8 cellular contexts compared by ENCODE assay signal in the genomic region with DNA sequence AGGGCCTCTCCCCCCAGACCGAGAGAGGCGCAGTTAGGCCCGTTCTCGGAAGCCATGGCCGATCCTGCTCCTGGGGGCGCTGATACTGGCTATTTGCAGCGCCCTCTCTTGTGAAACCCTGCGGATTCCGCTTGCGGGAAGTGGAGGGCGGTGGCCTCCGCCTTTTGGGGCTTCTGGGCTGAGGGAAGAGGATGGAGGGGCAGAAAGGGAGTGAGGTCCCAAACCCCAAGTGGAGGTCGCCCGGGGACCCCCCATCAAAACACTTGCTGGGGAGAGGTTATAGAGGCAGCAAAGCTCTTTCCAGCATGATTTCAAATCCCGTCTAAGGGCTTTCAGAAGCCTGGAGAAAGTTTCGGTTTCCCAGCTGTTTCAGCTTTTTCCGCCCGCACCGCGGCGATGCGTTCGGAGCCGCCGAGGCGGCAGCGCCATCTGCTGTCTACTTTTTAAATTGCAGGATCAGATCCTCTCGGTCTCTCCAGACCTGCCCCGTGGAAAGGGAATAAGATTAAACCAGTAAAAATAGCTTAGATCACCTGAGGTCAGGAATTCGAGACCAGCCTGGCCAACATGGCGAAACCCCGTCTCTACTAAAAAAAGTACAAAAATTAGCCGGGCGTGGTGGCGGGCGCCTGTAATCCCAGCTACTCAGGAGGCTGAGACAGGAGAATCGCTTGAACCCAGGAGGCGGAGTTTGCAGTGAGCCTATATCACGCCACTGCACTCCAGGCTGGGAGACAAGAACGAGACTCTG.
DNase-seq lines count a peak whose midpoint lies in the region; ATAC-seq, FAIRE-seq and TF ChIP-seq lines count a peak whose summit lies in the region.

No MANE protein-coding gene starts in this region.

- DNase-seq in AG04449 (ENCODE audit: low read depth, low spot score), result no peak
- peak; percentile 2 for DNase-seq in NCI-H146 treated with DMSO at 0.1 percent for 48 hours (lab: John Stamatoyannopoulos, UW; ENCODE audit: unreplicated experiment)
- peak; percentile 65 for DNase-seq in activated CD4-positive, CD25-positive, alpha-beta regulatory T cell treated with anti-CD3 and anti-CD28 coated beads, Interleukin-2, amount 50 U/mL, for 16 hours (ENCODE audit: low read depth, low spot score)
- peak; percentile 74 for DNase-seq in central memory CD4-positive, alpha-beta T cell
- peak; percentile 49 for DNase-seq in smooth muscle cell of the brain vasculature (ENCODE audit: low read depth, low spot score)

- CTCF ChIA-PET in AG04449 (lab: Yijun Ruan, JAX), result interaction anchor here (0.6 to 13.5 kb wide), 73 partner anchors 12 to 703 kb away, joined by 3 to 160 read pairs (median 5); a partner anchor contains a TSS

- POLR2A ChIA-PET in AG04449 (lab: Yijun Ruan, JAX), result interaction anchor here (0.9 kb wide), 1 partner anchor 640 kb away, joined by 3 read pairs; a partner anchor contains a TSS

- FAIRE-seq in islet of Langerhans (lab: Jason Lieb, UNC), result peak; percentile 81

- peak overlapping the region; percentile 58 for H3K4me3 ChIP-seq in AG04449 (ENCODE audit: low read depth, low read length)

- ATAC-seq in GM18511 (IDR thresholded peaks at IDR 0.05; ENCODE audit: unreplicated experiment) (peak; percentile 53), GM18861 (IDR thresholded peaks at IDR 0.05; ENCODE audit: unreplicated experiment) (no peak)

- TF ChIP-seq CTCF in AG04449 (IDR thresholded peaks at IDR 0.05; ENCODE audit: insufficient read depth, low read length, missing control alignments), result peak; percentile 69
